18 cellular contexts compared by ENCODE assay signal in the genomic region with DNA sequence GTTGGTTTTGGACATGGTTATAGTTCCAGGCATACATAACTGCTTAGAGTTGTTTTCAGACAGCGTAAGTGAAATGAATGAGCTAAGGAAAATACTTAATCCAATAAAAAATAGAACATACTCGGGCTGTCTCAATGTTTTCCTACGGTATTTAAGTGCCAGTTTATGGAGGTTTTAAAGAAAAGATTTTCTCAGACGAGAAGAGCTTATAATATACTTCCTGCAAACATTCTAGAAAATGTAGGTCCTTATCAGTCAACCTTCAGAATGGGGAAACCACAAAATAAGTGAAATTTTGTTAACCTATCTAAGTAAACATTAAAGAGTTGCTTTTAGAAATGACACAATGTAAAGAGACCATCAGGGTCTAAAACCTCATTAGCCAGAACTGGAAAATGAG. TPM values are rescaled to one million over a fixed set of nuclear protein-coding genes. Genes with fewer than 3 reads are reported as not detected.
DNase-seq lines count a peak whose midpoint lies in the region; ATAC-seq and TF ChIP-seq lines count a peak whose summit lies in the region.
"Had no signal": no experiment of that assay in that cellular context is flagged by ENCODE, and none has a peak within 500 bp of the region (broad histone marks: within the 10 kb centered on the region; RNA-seq: fewer than 3 reads in every experiment).

No MANE protein-coding gene starts in this region.

- H3K4me3 Mint-ChIP-seq in activated T-helper 17 cell treated with anti-CD3 and anti-CD28 coated beads, Interleukin-2, amount 50 U/mL, for 72 hours, result no peak overlapping the region
- H3K4me3 Mint-ChIP-seq in effector memory CD8-positive, alpha-beta T cell, result no peak overlapping the region
- H3K4me3 Mint-ChIP-seq: CD8-positive, alpha-beta T cell had no signal

- no peaks in the 10 kb centered on the region for H3K9me3 Mint-ChIP-seq in activated T-helper 17 cell treated with anti-CD3 and anti-CD28 coated beads, Interleukin-2, amount 50 U/mL, for 72 hours
- H3K9me3 Mint-ChIP-seq in effector memory CD8-positive, alpha-beta T cell, result no peaks in the 10 kb centered on the region
- H3K9me3 Mint-ChIP-seq: CD8-positive, alpha-beta T cell had no signal

- TF ChIP-seq CTCF in cardiac muscle cell (IDR thresholded peaks at IDR 0.05; ENCODE audit: low read depth, low read length), result no peak
- TF ChIP-seq CTCF in OCI-LY7 (conservative IDR thresholded peaks at IDR 0.05; ENCODE audit: low read length), result no peak

- H3K79me2 ChIP-seq in OCI-LY7 (ENCODE audit: insufficient read depth, low read depth, low read length), result peaks cover 25% of the 10 kb centered on the region

- no peak overlapping the region for H3K4me2 ChIP-seq in OCI-LY7 (ENCODE audit: low read length)

- intact Hi-C loops in cardiac septum (cut with DNase I) (no loop called here), OCI-LY7 (cut with micrococcal nuclease; ENCODE audit: unreplicated experiment) (no loop called here)

- CTCF ChIA-PET in OCI-LY7 (lab: Charles Lee; ENCODE audit: unreplicated experiment), result interaction anchor here (0.8 to 1.5 kb wide), 4 partner anchors 10 to 16 kb away, joined by 3 read pairs; partner anchors contain the start of gene MIR17HG

- POLR2A ChIA-PET in OCI-LY7 (lab: Charles Lee), result interaction anchor here (0.6 to 4.3 kb wide), 30 partner anchors 9 to 415 kb away, joined by 3 to 54 read pairs (median 4); partner anchors contain the start of gene MIR17HG

- no peaks in the 10 kb centered on the region for H3K9me3 ChIP-seq in cardiac muscle cell (ENCODE audit: low read depth)
- H3K9me3 ChIP-seq in OCI-LY7 (ENCODE audit: low read length), result no peaks in the 10 kb centered on the region
- H3K9me3 ChIP-seq: BE2C, SJSA1 had no signal

- DNase-seq in cardiac muscle cell (ENCODE audit: low read depth in 1 of 2, low spot score in 1 of 2), result no peak
- DNase-seq in cardiac septum (ENCODE audit: low spot score), result no peak
- peak; percentile 61 for DNase-seq in OCI-LY7 (ENCODE audit: low spot score)
- no peak for DNase-seq in effector memory CD8-positive, alpha-beta T cell
- DNase-seq in central memory CD4-positive, alpha-beta T cell, result no peak
- DNase-seq in stimulated activated CD4-positive, alpha-beta T cell treated with anti-CD3 and anti-CD28 coated beads, Interleukin-1b, Interleukin-23, amount 100 ng/mL, for 48 hours, result no peak
- DNase-seq: BE2C; CD8-positive, alpha-beta T cell; DMS79 treated with DMSO at 0.1 percent for 48 hours; GDM1; HCEC 1CT; NCI-H1092 treated with DMSO at 0.1 percent for 48 hours; NCI-H1694; NCI-H2107 had no signal

- peaks cover 97% of the 10 kb centered on the region for H4K20me1 ChIP-seq in OCI-LY7 (ENCODE audit: insufficient read depth, low read length)

- H3K27ac Mint-ChIP-seq in activated T-helper 17 cell treated with anti-CD3 and anti-CD28 coated beads, Interleukin-2, amount 50 U/mL, for 72 hours, result peak overlapping the region; percentile 18
- no peak overlapping the region for H3K27ac Mint-ChIP-seq in effector memory CD8-positive, alpha-beta T cell
- H3K27ac Mint-ChIP-seq: CD8-positive, alpha-beta T cell had no signal

- TSS peak; percentile 0 for BruUV-seq in OCI-LY7 (replicated peaks; lab: Mats Ljungman, UMichigan)

- H3K4me3 ChIP-seq in cardiac muscle cell (no peak overlapping the region), OCI-LY7 (ENCODE audit: low read depth, low read length, poor library complexity, severe bottlenecking) (no peak overlapping the region)
- H3K4me3 ChIP-seq: SJSA1 had no signal

- H3K4me1 ChIP-seq in cardiac muscle cell (ENCODE audit: low read depth) (no peaks in the 10 kb centered on the region), OCI-LY7 (ENCODE audit: insufficient read depth, low read length, poor library complexity, severe bottlenecking) (peaks cover 39% of the 10 kb centered on the region)
- H3K4me1 ChIP-seq: BE2C, SJSA1 had no signal

- H3K36me3 ChIP-seq in cardiac muscle cell, result peaks cover 7% of the 10 kb centered on the region
- peaks cover 94% of the 10 kb centered on the region for H3K36me3 ChIP-seq in OCI-LY7 (ENCODE audit: insufficient read depth, low read length)

- H3K27me3 Mint-ChIP-seq in activated T-helper 17 cell treated with anti-CD3 and anti-CD28 coated beads, Interleukin-2, amount 50 U/mL, for 72 hours, result no peaks in the 10 kb centered on the region
- no peaks in the 10 kb centered on the region for H3K27me3 Mint-ChIP-seq in effector memory CD8-positive, alpha-beta T cell

- H3K27ac ChIP-seq in cardiac muscle cell, result peak overlapping the region; percentile 46
- H3K27ac ChIP-seq in OCI-LY7 (ENCODE audit: low read depth, low read length, poor library complexity, severe bottlenecking), result peak overlapping the region; percentile 0
- H3K27ac ChIP-seq: RWPE1, SJSA1 had no signal

- H3K36me3 Mint-ChIP-seq in activated T-helper 17 cell treated with anti-CD3 and anti-CD28 coated beads, Interleukin-2, amount 50 U/mL, for 72 hours (ENCODE audit: low read depth), result peaks cover 69% of the 10 kb centered on the region
- peaks cover 6% of the 10 kb centered on the region for H3K36me3 Mint-ChIP-seq in effector memory CD8-positive, alpha-beta T cell (ENCODE audit: insufficient read depth)

- H2AFZ ChIP-seq in OCI-LY7 (ENCODE audit: low read length), result no peak overlapping the region

- H3K4me1 Mint-ChIP-seq in activated T-helper 17 cell treated with anti-CD3 and anti-CD28 coated beads, Interleukin-2, amount 50 U/mL, for 72 hours, result peaks cover 22% of the 10 kb centered on the region
- H3K4me1 Mint-ChIP-seq in effector memory CD8-positive, alpha-beta T cell (ENCODE audit: low read depth in 2 of 2), result no peaks in the 10 kb centered on the region

- no peak for ATAC-seq in activated T-helper 17 cell treated with anti-CD3 and anti-CD28 coated beads, Interleukin-2, amount 50 U/mL, for 72 hours (replicated peaks)
- no peak for ATAC-seq in effector memory CD8-positive, alpha-beta T cell (replicated peaks)
- ATAC-seq: CD8-positive, alpha-beta T cell had no signal

- H3K27me3 ChIP-seq in cardiac muscle cell, result no peaks in the 10 kb centered on the region
- H3K27me3 ChIP-seq: BE2C, SJSA1 had no signal

- H3K9me2 ChIP-seq in OCI-LY7 (ENCODE audit: insufficient read depth, low read length), result no peaks in the 10 kb centered on the region

RNA-seq across cellular contexts. Expression of gene MIR17HG, which starts 12.1 kb away (rescaled TPM):
- total RNA-seq in cardiac muscle cell (3.4 and 13.1 TPM in 2 replicates), cardiac septum (0.65 TPM), OCI-LY7 (2022) (199 and 229 TPM in 2 replicates)
- 1.5 and 3.1 TPM in 2 replicates for polyA plus RNA-seq in cardiac muscle cell
- 175 and 242 TPM in 2 replicates for total RNA-seq in OCI-LY7 (2014; rRNA removed; shearing (Covaris generic))
- total RNA-seq in activated T-helper 17 cell treated with anti-CD3 and anti-CD28 coated beads, Interleukin-2, amount 50 U/mL, for 72 hours, result 10 to 100 TPM; 19.1 to 22.0 TPM

RNA-seq across cellular contexts. Expression of gene GPC5, which starts 38.9 kb away (rescaled TPM):
- 2.7 and 3.3 TPM in 2 replicates for total RNA-seq in cardiac muscle cell
- 0.97 and 3.6 TPM in 2 replicates for polyA plus RNA-seq in cardiac muscle cell
- total RNA-seq in cardiac septum, result 0.86 TPM
- total RNA-seq in OCI-LY7 (2014; rRNA removed; shearing (Covaris generic)), result 1.7 and 2.4 TPM in 2 replicates
- total RNA-seq in OCI-LY7 (2022), result not detected in 2 replicates
- total RNA-seq in activated T-helper 17 cell treated with anti-CD3 and anti-CD28 coated beads, Interleukin-2, amount 50 U/mL, for 72 hours, result under 1 TPM; 0.09 to 0.29 TPM
- total RNA-seq: HT-29, SJSA1 had no signal

Comparison
In these comparisons a context has a peak if more than half of its experiments do, and no peak if none do; other contexts are left out.
1. RNA of gene MIR17HG, which starts 12.1 kb away (total RNA-seq): 175 to 242 TPM in OCI-LY7; 19.1 to 22.0 TPM in activated T-helper 17 cell treated with anti-CD3 and anti-CD28 coated beads, Interleukin-2, amount 50 U/mL, for 72 hours, 3.4 to 13.1 TPM in cardiac muscle cell and 0.65 TPM in cardiac septum (single experiment); every median in the first group is over 4 times any median in the second.